Comparison of ENCODE assay signal across 8 cellular contexts in the genomic region with DNA sequence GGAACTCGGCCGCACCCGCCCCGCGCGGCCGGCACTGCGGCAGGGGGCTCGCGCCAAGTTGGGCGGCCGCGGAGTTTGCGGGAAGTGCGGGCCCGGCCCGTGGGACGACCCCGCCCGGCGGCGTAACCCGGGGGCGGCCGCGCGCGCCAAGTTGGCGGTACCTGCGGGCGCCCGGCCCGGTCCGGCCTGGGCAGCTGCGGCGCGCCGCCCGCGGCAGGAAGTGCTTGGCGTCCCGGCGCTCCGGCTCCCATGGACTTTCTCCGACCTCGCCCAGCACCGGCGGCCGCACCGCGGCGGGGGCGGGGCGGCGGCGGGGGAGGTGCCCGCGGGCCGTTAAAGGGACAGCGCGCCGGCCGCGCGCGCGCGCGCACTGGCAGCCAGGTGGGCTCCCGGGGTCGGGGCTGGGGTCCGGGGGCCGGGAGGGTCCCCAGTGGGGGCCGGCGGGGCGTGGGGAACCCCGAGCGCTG. TPM values are rescaled to one million over a fixed set of nuclear protein-coding genes. Genes with fewer than 3 reads are reported as not detected.
DNase-seq lines count a peak whose midpoint lies in the region; ATAC-seq and TF ChIP-seq lines count a peak whose summit lies in the region.

A gene with protein sequence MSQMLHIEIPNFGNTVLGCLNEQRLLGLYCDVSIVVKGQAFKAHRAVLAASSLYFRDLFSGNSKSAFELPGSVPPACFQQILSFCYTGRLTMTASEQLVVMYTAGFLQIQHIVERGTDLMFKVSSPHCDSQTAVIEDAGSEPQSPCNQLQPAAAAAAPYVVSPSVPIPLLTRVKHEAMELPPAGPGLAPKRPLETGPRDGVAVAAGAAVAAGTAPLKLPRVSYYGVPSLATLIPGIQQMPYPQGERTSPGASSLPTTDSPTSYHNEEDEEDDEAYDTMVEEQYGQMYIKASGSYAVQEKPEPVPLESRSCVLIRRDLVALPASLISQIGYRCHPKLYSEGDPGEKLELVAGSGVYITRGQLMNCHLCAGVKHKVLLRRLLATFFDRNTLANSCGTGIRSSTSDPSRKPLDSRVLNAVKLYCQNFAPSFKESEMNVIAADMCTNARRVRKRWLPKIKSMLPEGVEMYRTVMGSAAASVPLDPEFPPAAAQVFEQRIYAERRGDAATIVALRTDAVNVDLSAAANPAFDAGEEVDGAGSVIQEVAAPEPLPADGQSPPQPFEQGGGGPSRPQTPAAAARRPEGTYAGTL (minus strand): TSS at position 262 of the 467 bp plus-strand sequence. CDS start 44,768 bp downstream, outside the sequence.

- intact Hi-C loops in Right ventricle myocardium superior (cut with DNase I): no loop called here

- no peak within 1 kb of the TSS for H3K27ac Mint-ChIP-seq in activated naive CD8-positive, alpha-beta T cell
- peak within 1 kb of the TSS; percentile 70 for H3K27ac Mint-ChIP-seq in osteocyte (ENCODE audit: unreplicated experiment)

- peak; percentile 46 for ATAC-seq in Right ventricle myocardium superior (ENCODE audit: poor library complexity)

- no peaks in the 10 kb centered on the region for H3K27me3 Mint-ChIP-seq in activated naive CD8-positive, alpha-beta T cell
- no peaks in the 10 kb centered on the region for H3K27me3 Mint-ChIP-seq in osteocyte (ENCODE audit: unreplicated experiment)

- peak within 1 kb of the TSS; percentile 75 for H3K4me3 Mint-ChIP-seq in activated naive CD8-positive, alpha-beta T cell
- H3K4me3 Mint-ChIP-seq in osteocyte (ENCODE audit: unreplicated experiment): peak within 1 kb of the TSS; percentile 77

- H3K36me3 Mint-ChIP-seq in activated naive CD8-positive, alpha-beta T cell: no peaks in the 10 kb centered on the region
- no peaks in the 10 kb centered on the region for H3K36me3 Mint-ChIP-seq in osteocyte (ENCODE audit: unreplicated experiment)

- TF ChIP-seq CTCF in osteocyte (IDR thresholded peaks at IDR 0.05): no peak

- peaks cover 11% of the 10 kb centered on the region for H3K4me1 Mint-ChIP-seq in activated naive CD8-positive, alpha-beta T cell (ENCODE audit: low read depth)
- peaks cover 53% of the 10 kb centered on the region for H3K4me1 Mint-ChIP-seq in osteocyte (ENCODE audit: unreplicated experiment)

- H3K9me3 Mint-ChIP-seq in activated naive CD8-positive, alpha-beta T cell (ENCODE audit: low read depth): no peaks in the 10 kb centered on the region
- no peaks in the 10 kb centered on the region for H3K9me3 Mint-ChIP-seq in osteocyte (ENCODE audit: unreplicated experiment)

- DNase-seq in EL (peak; percentile 66), NCI-H146 (lab: John Stamatoyannopoulos, UW) (peak; percentile 50), Right ventricle myocardium superior (peak; percentile 87), osteocyte (ENCODE audit: extremely low spot score, unreplicated experiment) (no peak), NCI-H524 treated with DMSO at 0.1 percent for 48 hours (lab: John Stamatoyannopoulos, UW) (no peak), GOT3 (lab: John Stamatoyannopoulos, UW) (no peak), amniotic stem cell (lab: John Stamatoyannopoulos, UW) (no peak)

RNA-seq across cellular contexts. Expression of the gene that starts here (rescaled TPM):
- 30.8 TPM for total RNA-seq in Right ventricle myocardium superior
- total RNA-seq in osteocyte: 40.1 and 41.4 TPM in 2 replicates

Comparison
In these comparisons a context has a peak if more than half of its experiments do, and no peak if none do; other contexts are left out.
1. DNase-seq: peak in EL (single experiment), NCI-H146 (single experiment) and Right ventricle myocardium superior (single experiment); none in osteocyte (single experiment), NCI-H524 treated with DMSO at 0.1 percent for 48 hours (single experiment), GOT3 (single experiment) and amniotic stem cell (single experiment).